Comparison of ENCODE assay signal across 1 cellular context in genomic region chr10:88800152-88801125, GRCh38.
TF ChIP-seq lines count a peak whose summit lies in the region.

No MANE protein-coding gene starts in this region.

TF ChIP-seq in HepG2, 621 proteins besides CTCF, POLR2A, EP300 and RAD21:
- TF ChIP-seq, protein P1, sequence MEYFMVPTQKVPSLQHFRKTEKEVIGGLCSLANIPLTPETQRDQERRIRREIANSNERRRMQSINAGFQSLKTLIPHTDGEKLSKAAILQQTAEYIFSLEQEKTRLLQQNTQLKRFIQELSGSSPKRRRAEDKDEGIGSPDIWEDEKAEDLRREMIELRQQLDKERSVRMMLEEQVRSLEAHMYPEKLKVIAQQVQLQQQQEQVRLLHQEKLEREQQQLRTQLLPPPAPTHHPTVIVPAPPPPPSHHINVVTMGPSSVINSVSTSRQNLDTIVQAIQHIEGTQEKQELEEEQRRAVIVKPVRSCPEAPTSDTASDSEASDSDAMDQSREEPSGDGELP (IDR thresholded peaks at IDR 0.05; ENCODE audit: borderline replicate concordance, low read depth): no peak
- TF ChIP-seq ZNF296 (CRISPR knock-in tag; conservative IDR thresholded peaks at IDR 0.05) (no peak), ATF7 (IDR thresholded peaks at IDR 0.05) (peak; percentile 58), ATF7 (CRISPR knock-in tag; IDR thresholded peaks at IDR 0.05) (no peak), TFDP1 (CRISPR knock-in tag; IDR thresholded peaks at IDR 0.05; ENCODE audit: borderline replicate concordance) (no peak), TRIM22 (IDR thresholded peaks at IDR 0.05) (no peak), ZNF292 (CRISPR knock-in tag; IDR thresholded peaks at IDR 0.05; ENCODE audit: borderline replicate concordance, low read depth) (no peak)
